In the genomic region with DNA sequence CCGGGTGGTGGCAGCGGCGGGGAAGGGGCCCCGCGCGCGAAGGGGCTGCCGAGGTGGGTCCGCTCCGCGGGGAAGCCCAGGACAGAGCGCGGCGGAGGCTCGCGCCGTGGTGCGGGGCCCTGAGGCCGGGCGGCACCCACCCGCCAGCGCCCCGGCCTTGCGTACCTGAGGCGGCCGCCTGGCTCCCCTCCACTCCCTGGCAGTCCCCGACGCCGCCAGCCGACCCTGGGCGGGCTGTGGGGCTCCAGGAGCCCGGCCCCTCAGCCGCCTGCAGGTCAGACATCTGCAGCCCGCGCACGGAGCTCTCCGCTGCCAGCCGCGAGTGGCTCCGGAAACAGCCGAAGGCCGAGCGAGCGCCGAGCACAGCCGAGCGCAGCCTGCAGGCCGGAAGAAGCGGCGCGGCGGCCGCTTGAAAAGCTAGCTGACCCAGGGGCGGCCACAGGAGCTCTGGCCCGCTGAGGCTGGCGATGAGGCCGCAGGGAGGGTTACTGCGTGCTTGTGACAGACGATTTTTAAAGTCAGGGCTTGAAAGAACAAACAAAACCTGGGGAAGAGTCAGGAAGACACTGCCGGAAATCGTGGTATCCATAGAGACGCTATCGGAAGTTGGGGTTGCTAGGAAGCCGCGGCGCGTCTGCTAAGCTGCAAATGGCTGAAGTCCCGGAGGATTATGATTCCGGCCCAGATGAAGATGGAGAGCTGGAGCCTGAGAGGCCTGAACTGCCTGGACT, we compare ENCODE assay signal across 8 cellular contexts. TPM values are rescaled to one million over a fixed set of nuclear protein-coding genes. Genes with fewer than 3 reads are reported as not detected.
DNase-seq lines count a peak whose midpoint lies in the region; ATAC-seq and TF ChIP-seq lines count a peak whose summit lies in the region.

A gene (plus strand): TSS at position 609 of the 731 bp plus-strand sequence. CDS start 40 bp downstream, at position 649.
A gene with protein sequence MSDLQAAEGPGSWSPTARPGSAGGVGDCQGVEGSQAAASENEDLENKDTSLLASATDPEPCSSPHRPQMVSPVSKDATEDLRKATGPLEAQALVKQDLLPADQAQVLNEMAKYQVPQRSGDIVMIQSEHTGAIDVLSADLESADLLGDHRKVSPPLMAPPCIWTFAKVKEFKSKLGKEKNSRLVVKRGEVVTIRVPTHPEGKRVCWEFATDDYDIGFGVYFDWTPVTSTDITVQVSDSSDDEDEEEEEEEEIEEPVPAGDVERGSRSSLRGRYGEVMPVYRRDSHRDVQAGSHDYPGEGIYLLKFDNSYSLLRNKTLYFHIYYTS (minus strand): TSS at position 324 of the 731 bp plus-strand sequence. CDS start 41 bp downstream, at position 283.

- peak within 1 kb of the TSS; percentile 86 for H3K27ac Mint-ChIP-seq in activated CD4-positive, alpha-beta T cell treated with anti-CD3 and anti-CD28 coated beads for 36 hours

- CTCF ChIA-PET in activated CD4-positive, alpha-beta T cell treated with anti-CD3 and anti-CD28 coated beads for 36 hours (lab: Charles Lee): interaction anchor here (0.6 to 2.0 kb wide), 10 partner anchors 24 to 606 kb away, joined by 3 to 7 read pairs (median 4); no protein-coding TSS in a partner anchor

- H3K4me1 Mint-ChIP-seq in activated CD4-positive, alpha-beta T cell treated with anti-CD3 and anti-CD28 coated beads for 36 hours: peaks cover 40% of the 10 kb centered on the region

- peak within 1 kb of the TSS; percentile 88 for H3K4me3 ChIP-seq in BE2C (ENCODE audit: low read depth, low read length)
- H3K4me3 ChIP-seq in colonic mucosa: peak within 1 kb of the TSS; percentile 97

- H3K36me3 Mint-ChIP-seq in activated CD4-positive, alpha-beta T cell treated with anti-CD3 and anti-CD28 coated beads for 36 hours (ENCODE audit: low read depth): peaks cover 27% of the 10 kb centered on the region

- H3K36me3 ChIP-seq in BE2C (no peaks in the 10 kb centered on the region), colonic mucosa (no peaks in the 10 kb centered on the region)

- H3K4me3 Mint-ChIP-seq in activated CD4-positive, alpha-beta T cell treated with anti-CD3 and anti-CD28 coated beads for 36 hours: no peak within 1 kb of the TSS

- H3K4me1 ChIP-seq in BE2C (peaks cover 4% of the 10 kb centered on the region; the same call in 1 of the 2 replicates), colonic mucosa (peaks cover 12% of the 10 kb centered on the region)

- intact Hi-C loops in activated CD4-positive, alpha-beta T cell treated with anti-CD3 and anti-CD28 coated beads for 36 hours (cut with DNase I, micrococcal nuclease): loop anchor here (1.0 to 10.0 kb wide), 10 partner anchors 56 to 423 kb away; a partner anchor contains a TSS
- intact Hi-C loops in colonic mucosa (cut with DNase I): no loop called here

- peak within 1 kb of the TSS; percentile 82 to 87 for H3K9ac ChIP-seq in colonic mucosa (ENCODE audit: low read depth in 2 of 2, low read length in 2 of 2)

- POLR2A ChIA-PET in activated CD4-positive, alpha-beta T cell treated with anti-CD3 and anti-CD28 coated beads for 36 hours (lab: Charles Lee): interaction anchor here (0.6 to 2.0 kb wide), 5 partner anchors 56 to 423 kb away, joined by 3 to 10 read pairs (median 3); a partner anchor contains a TSS

- no peaks in the 10 kb centered on the region for H3K27me3 Mint-ChIP-seq in activated CD4-positive, alpha-beta T cell treated with anti-CD3 and anti-CD28 coated beads for 36 hours

- no peaks in the 10 kb centered on the region for H3K27me3 ChIP-seq in BE2C
- no peaks in the 10 kb centered on the region for H3K27me3 ChIP-seq in colonic mucosa

- peak within 1 kb of the TSS; percentile 83 for H3K27ac ChIP-seq in colonic mucosa

- no peaks in the 10 kb centered on the region for H3K9me3 ChIP-seq in BE2C
- H3K9me3 ChIP-seq in colonic mucosa: no peaks in the 10 kb centered on the region

- H3K9me3 Mint-ChIP-seq in activated CD4-positive, alpha-beta T cell treated with anti-CD3 and anti-CD28 coated beads for 36 hours (ENCODE audit: low read depth): peaks cover 4% of the 10 kb centered on the region

- ATAC-seq in GM19035 (IDR thresholded peaks at IDR 0.05; ENCODE audit: unreplicated experiment) (peak; percentile 81), HG03342 (IDR thresholded peaks at IDR 0.05; ENCODE audit: unreplicated experiment) (peak; percentile 82), left lobe of liver (peak; percentile 98)
- ATAC-seq in activated CD4-positive, alpha-beta T cell treated with anti-CD3 and anti-CD28 coated beads for 36 hours: peak; percentile 95

- TF ChIP-seq CTCF in BE2C (IDR thresholded peaks at IDR 0.05; ENCODE audit: low read depth, low read length): 0 out of 2 replicates have a peak, but pooled peaks have one; percentile 7
- peak; percentile 14 for TF ChIP-seq CTCF in colonic mucosa (IDR thresholded peaks at IDR 0.05)

- DNase-seq in BE2C: peak; percentile 92
- peak; percentile 88 for DNase-seq in NCI-H345 treated with DMSO at 0.1 percent for 48 hours (lab: John Stamatoyannopoulos, UW; ENCODE audit: unreplicated experiment)
- DNase-seq in activated CD4-positive, alpha-beta T cell treated with anti-CD3 and anti-CD28 coated beads for 36 hours: peak; percentile 91
- peak; percentile 84 for DNase-seq in colonic mucosa
- DNase-seq in left lobe of liver (ENCODE audit: low spot score): peak; percentile 89
- DNase-seq in stimulated activated CD4-positive, alpha-beta T cell treated with anti-CD3 and anti-CD28 coated beads, Interleukin-2, amount 100 ng/mL, for 24 hours: peak; percentile 82 to 87

RNA-seq across cellular contexts. Expression of the first gene that starts in this region (rescaled TPM):
- polyA plus RNA-seq in BE2C (2012; ENCODE audit: insufficient read depth, insufficient read length, low read depth): not detected
- total RNA-seq in activated CD4-positive, alpha-beta T cell treated with anti-CD3 and anti-CD28 coated beads for 36 hours: under 1 TPM; 0.25 TPM
- total RNA-seq in colonic mucosa: under 1 TPM in 1 of 2 donors, not detected in 1; 0.72 TPM
- total RNA-seq in left lobe of liver: 0.08 TPM

RNA-seq across cellular contexts. Expression of the second gene that starts in this region (rescaled TPM):
- polyA plus RNA-seq in BE2C (2012; ENCODE audit: insufficient read depth, insufficient read length, low read depth): 6.2 TPM
- 10 to 100 TPM; 25.3 to 27.9 TPM for total RNA-seq in activated CD4-positive, alpha-beta T cell treated with anti-CD3 and anti-CD28 coated beads for 36 hours
- total RNA-seq in colonic mucosa (1 to 10 TPM; 8.6 to 9.4 TPM), left lobe of liver (2.4 TPM)

Comparison
In these comparisons a context has a peak if more than half of its experiments do, and no peak if none do; other contexts are left out.
1. Peak in every context shown above with its lines: DNase-seq, ATAC-seq, H3K4me3 ChIP-seq and H3K27ac ChIP-seq.